ENCODE assay signal across 1 cellular context in genomic region chr20:23435675-23436539, GRCh38.
TF ChIP-seq lines count a peak whose summit lies in the region.

No MANE protein-coding gene starts in this region.

TF ChIP-seq in HepG2, 621 proteins besides CTCF, POLR2A, EP300 and RAD21 (continued from another document and continues in another):
- peak; percentile 54; the same call in 1 of the 2 replicates for TF ChIP-seq PITX1 (CRISPR knock-in tag; IDR thresholded peaks at IDR 0.05)
- no peak for TF ChIP-seq ZNF569 (CRISPR knock-in tag; IDR thresholded peaks at IDR 0.05; ENCODE audit: borderline replicate concordance)
- TF ChIP-seq, protein P1, sequence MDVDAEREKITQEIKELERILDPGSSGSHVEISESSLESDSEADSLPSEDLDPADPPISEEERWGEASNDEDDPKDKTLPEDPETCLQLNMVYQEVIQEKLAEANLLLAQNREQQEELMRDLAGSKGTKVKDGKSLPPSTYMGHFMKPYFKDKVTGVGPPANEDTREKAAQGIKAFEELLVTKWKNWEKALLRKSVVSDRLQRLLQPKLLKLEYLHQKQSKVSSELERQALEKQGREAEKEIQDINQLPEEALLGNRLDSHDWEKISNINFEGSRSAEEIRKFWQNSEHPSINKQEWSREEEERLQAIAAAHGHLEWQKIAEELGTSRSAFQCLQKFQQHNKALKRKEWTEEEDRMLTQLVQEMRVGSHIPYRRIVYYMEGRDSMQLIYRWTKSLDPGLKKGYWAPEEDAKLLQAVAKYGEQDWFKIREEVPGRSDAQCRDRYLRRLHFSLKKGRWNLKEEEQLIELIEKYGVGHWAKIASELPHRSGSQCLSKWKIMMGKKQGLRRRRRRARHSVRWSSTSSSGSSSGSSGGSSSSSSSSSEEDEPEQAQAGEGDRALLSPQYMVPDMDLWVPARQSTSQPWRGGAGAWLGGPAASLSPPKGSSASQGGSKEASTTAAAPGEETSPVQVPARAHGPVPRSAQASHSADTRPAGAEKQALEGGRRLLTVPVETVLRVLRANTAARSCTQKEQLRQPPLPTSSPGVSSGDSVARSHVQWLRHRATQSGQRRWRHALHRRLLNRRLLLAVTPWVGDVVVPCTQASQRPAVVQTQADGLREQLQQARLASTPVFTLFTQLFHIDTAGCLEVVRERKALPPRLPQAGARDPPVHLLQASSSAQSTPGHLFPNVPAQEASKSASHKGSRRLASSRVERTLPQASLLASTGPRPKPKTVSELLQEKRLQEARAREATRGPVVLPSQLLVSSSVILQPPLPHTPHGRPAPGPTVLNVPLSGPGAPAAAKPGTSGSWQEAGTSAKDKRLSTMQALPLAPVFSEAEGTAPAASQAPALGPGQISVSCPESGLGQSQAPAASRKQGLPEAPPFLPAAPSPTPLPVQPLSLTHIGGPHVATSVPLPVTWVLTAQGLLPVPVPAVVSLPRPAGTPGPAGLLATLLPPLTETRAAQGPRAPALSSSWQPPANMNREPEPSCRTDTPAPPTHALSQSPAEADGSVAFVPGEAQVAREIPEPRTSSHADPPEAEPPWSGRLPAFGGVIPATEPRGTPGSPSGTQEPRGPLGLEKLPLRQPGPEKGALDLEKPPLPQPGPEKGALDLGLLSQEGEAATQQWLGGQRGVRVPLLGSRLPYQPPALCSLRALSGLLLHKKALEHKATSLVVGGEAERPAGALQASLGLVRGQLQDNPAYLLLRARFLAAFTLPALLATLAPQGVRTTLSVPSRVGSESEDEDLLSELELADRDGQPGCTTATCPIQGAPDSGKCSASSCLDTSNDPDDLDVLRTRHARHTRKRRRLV (CRISPR knock-in tag; IDR thresholded peaks at IDR 0.05), result peak; percentile 53; the same call in 1 of the 2 replicates
- peak; percentile 85 for TF ChIP-seq ZNF644 (CRISPR knock-in tag; IDR thresholded peaks at IDR 0.05; ENCODE audit: low read depth)
- no peak for TF ChIP-seq BATF2 (CRISPR knock-in tag; IDR thresholded peaks at IDR 0.05)
- TF ChIP-seq ZNF430 (CRISPR knock-in tag; IDR thresholded peaks at IDR 0.05), result no peak
- TF ChIP-seq KDM5B (CRISPR knock-in tag; IDR thresholded peaks at IDR 0.05; ENCODE audit: borderline replicate concordance), result peak; percentile 59; the same call in 1 of the 2 replicates
- TF ChIP-seq ZSCAN21 (CRISPR knock-in tag; IDR thresholded peaks at IDR 0.05; ENCODE audit: borderline replicate concordance), result peak; percentile 74
- TF ChIP-seq, protein P2, sequence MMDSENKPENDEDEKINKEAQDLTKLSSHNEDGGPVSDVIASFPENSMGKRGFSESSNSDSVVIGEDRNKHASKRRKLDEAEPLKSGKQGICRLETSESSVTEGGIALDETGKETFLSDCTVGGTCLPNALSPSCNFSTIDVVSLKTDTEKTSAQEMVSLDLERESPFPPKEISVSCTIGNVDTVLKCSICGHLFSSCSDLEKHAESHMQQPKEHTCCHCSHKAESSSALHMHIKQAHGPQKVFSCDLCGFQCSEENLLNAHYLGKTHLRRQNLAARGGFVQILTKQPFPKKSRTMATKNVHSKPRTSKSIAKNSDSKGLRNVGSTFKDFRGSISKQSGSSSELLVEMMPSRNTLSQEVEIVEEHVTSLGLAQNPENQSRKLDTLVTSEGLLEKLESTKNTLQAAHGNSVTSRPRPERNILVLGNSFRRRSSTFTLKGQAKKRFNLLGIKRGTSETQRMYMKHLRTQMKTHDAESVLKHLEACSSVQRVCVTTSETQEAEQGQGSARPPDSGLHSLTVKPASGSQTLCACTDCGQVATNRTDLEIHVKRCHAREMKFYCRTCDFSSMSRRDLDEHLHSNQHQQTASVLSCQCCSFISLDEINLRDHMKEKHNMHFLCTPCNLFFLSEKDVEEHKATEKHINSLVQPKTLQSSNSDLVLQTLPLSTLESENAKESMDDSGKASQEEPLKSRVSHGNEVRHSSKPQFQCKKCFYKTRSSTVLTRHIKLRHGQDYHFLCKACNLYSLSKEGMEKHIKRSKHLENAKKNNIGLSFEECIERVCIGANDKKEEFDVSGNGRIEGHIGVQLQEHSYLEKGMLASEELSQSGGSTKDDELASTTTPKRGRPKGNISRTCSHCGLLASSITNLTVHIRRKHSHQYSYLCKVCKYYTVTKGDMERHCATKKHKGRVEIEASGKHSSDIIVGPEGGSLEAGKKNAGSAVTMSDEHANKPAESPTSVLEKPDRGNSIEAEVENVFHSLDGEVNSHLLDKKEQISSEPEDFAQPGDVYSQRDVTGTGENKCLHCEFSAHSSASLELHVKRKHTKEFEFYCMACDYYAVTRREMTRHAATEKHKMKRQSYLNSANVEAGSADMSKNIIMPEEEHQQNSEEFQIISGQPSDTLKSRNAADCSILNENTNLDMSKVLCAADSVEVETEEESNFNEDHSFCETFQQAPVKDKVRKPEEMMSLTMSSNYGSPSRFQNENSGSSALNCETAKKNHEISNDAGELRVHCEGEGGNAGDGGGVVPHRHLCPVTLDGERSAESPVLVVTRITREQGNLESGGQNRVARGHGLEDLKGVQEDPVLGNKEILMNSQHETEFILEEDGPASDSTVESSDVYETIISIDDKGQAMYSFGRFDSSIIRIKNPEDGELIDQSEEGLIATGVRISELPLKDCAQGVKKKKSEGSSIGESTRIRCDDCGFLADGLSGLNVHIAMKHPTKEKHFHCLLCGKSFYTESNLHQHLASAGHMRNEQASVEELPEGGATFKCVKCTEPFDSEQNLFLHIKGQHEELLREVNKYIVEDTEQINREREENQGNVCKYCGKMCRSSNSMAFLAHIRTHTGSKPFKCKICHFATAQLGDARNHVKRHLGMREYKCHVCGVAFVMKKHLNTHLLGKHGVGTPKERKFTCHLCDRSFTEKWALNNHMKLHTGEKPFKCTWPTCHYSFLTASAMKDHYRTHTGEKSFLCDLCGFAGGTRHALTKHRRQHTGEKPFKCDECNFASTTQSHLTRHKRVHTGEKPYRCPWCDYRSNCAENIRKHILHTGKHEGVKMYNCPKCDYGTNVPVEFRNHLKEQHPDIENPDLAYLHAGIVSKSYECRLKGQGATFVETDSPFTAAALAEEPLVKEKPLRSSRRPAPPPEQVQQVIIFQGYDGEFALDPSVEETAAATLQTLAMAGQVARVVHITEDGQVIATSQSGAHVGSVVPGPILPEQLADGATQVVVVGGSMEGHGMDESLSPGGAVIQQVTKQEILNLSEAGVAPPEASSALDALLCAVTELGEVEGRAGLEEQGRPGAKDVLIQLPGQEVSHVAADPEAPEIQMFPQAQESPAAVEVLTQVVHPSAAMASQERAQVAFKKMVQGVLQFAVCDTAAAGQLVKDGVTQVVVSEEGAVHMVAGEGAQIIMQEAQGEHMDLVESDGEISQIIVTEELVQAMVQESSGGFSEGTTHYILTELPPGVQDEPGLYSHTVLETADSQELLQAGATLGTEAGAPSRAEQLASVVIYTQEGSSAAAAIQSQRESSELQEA (CRISPR knock-in tag; IDR thresholded peaks at IDR 0.05; ENCODE audit: not compliant biosample characterization), result peak; percentile 46
- TF ChIP-seq ZNF224 (CRISPR knock-in tag; IDR thresholded peaks at IDR 0.05), result 0 out of 2 replicates have a peak, but pooled peaks have one; percentile 54
- TF ChIP-seq ZSCAN25 (CRISPR knock-in tag; IDR thresholded peaks at IDR 0.05), result peak; percentile 98
- TF ChIP-seq ZNF207 (IDR thresholded peaks at IDR 0.05; ENCODE audit: borderline replicate concordance), result no peak
- TF ChIP-seq ZNF850 (CRISPR knock-in tag; conservative IDR thresholded peaks at IDR 0.05), result no peak
- TF ChIP-seq, protein P3, sequence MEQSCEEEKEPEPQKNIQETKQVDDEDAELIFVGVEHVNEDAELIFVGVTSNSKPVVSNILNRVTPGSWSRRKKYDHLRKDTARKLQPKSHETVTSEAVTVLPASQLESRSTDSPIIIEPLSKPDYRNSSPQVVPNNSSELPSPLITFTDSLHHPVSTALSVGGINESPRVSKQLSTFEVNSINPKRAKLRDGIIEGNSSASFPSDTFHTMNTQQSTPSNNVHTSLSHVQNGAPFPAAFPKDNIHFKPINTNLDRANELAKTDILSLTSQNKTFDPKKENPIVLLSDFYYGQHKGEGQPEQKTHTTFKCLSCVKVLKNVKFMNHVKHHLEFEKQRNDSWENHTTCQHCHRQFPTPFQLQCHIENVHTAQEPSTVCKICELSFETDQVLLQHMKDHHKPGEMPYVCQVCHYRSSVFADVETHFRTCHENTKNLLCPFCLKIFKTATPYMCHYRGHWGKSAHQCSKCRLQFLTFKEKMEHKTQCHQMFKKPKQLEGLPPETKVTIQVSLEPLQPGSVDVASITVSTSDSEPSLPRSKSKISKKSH (CRISPR knock-in tag; IDR thresholded peaks at IDR 0.05; ENCODE audit: borderline replicate concordance), result peak; percentile 95
- TF ChIP-seq, protein P4, sequence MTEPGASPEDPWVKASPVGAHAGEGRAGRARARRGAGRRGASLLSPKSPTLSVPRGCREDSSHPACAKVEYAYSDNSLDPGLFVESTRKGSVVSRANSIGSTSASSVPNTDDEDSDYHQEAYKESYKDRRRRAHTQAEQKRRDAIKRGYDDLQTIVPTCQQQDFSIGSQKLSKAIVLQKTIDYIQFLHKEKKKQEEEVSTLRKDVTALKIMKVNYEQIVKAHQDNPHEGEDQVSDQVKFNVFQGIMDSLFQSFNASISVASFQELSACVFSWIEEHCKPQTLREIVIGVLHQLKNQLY (CRISPR knock-in tag; IDR thresholded peaks at IDR 0.05), result no peak
- no peak for TF ChIP-seq HOXA9 (CRISPR knock-in tag; IDR thresholded peaks at IDR 0.05; ENCODE audit: borderline replicate concordance)
- peak; percentile 54; the same call in 1 of the 2 replicates for TF ChIP-seq ZNF772 (CRISPR knock-in tag; IDR thresholded peaks at IDR 0.05)
- peak; percentile 68; the same call in 1 of the 2 replicates for TF ChIP-seq ZNF782 (CRISPR knock-in tag; IDR thresholded peaks at IDR 0.05; ENCODE audit: borderline replicate concordance)
- no peak for TF ChIP-seq EED (CRISPR knock-in tag; IDR thresholded peaks at IDR 0.05)
- TF ChIP-seq NFYB (CRISPR knock-in tag; IDR thresholded peaks at IDR 0.05), result no peak
- TF ChIP-seq, protein P5, sequence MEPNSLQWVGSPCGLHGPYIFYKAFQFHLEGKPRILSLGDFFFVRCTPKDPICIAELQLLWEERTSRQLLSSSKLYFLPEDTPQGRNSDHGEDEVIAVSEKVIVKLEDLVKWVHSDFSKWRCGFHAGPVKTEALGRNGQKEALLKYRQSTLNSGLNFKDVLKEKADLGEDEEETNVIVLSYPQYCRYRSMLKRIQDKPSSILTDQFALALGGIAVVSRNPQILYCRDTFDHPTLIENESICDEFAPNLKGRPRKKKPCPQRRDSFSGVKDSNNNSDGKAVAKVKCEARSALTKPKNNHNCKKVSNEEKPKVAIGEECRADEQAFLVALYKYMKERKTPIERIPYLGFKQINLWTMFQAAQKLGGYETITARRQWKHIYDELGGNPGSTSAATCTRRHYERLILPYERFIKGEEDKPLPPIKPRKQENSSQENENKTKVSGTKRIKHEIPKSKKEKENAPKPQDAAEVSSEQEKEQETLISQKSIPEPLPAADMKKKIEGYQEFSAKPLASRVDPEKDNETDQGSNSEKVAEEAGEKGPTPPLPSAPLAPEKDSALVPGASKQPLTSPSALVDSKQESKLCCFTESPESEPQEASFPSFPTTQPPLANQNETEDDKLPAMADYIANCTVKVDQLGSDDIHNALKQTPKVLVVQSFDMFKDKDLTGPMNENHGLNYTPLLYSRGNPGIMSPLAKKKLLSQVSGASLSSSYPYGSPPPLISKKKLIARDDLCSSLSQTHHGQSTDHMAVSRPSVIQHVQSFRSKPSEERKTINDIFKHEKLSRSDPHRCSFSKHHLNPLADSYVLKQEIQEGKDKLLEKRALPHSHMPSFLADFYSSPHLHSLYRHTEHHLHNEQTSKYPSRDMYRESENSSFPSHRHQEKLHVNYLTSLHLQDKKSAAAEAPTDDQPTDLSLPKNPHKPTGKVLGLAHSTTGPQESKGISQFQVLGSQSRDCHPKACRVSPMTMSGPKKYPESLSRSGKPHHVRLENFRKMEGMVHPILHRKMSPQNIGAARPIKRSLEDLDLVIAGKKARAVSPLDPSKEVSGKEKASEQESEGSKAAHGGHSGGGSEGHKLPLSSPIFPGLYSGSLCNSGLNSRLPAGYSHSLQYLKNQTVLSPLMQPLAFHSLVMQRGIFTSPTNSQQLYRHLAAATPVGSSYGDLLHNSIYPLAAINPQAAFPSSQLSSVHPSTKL (CRISPR knock-in tag; IDR thresholded peaks at IDR 0.05), result peak; percentile 86
- peak; percentile 83; the same call in 1 of the 2 replicates for TF ChIP-seq ZNF331 (CRISPR knock-in tag; IDR thresholded peaks at IDR 0.05)
- peak; percentile 94 for TF ChIP-seq NRL (CRISPR knock-in tag; IDR thresholded peaks at IDR 0.05; ENCODE audit: borderline replicate concordance)
- peak; percentile 39; the same call in 1 of the 2 replicates for TF ChIP-seq ZNF142 (CRISPR knock-in tag; IDR thresholded peaks at IDR 0.05)
- no peak for TF ChIP-seq ZNF232 (CRISPR knock-in tag; IDR thresholded peaks at IDR 0.05; ENCODE audit: borderline replicate concordance)
- 0 out of 2 replicates have a peak, but pooled peaks have one; percentile 27 for TF ChIP-seq TP53 (CRISPR knock-in tag; conservative IDR thresholded peaks at IDR 0.05)
- TF ChIP-seq SETDB1 (CRISPR knock-in tag; IDR thresholded peaks at IDR 0.05; ENCODE audit: borderline replicate concordance), result no peak
